1 cellular context compared by ENCODE assay signal in the genomic region with DNA sequence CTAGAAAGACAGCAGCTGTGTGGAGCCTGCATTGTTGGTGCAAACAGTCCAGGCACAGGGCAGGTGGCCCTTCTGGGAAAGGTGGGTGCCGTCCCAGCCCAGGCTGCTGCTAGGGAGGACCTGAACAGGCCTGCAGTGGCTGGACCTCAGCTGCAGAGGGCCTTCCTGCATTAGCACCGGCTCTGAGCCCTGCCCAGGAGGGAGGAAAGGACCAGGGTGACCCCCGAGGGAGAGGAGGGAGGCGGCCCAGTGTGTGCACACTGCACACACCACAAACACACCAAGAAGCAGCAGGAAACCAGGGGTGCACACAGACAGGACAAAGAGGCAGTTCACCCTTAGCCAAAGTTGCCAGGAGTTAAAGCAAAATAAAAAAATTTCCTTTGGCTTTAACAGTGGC.
TF ChIP-seq lines count a peak whose summit lies in the region.

No MANE protein-coding gene starts in this region.

TF ChIP-seq in GM23338, 12 proteins besides CTCF, POLR2A, EP300 and RAD21:
- TF ChIP-seq, protein P1, sequence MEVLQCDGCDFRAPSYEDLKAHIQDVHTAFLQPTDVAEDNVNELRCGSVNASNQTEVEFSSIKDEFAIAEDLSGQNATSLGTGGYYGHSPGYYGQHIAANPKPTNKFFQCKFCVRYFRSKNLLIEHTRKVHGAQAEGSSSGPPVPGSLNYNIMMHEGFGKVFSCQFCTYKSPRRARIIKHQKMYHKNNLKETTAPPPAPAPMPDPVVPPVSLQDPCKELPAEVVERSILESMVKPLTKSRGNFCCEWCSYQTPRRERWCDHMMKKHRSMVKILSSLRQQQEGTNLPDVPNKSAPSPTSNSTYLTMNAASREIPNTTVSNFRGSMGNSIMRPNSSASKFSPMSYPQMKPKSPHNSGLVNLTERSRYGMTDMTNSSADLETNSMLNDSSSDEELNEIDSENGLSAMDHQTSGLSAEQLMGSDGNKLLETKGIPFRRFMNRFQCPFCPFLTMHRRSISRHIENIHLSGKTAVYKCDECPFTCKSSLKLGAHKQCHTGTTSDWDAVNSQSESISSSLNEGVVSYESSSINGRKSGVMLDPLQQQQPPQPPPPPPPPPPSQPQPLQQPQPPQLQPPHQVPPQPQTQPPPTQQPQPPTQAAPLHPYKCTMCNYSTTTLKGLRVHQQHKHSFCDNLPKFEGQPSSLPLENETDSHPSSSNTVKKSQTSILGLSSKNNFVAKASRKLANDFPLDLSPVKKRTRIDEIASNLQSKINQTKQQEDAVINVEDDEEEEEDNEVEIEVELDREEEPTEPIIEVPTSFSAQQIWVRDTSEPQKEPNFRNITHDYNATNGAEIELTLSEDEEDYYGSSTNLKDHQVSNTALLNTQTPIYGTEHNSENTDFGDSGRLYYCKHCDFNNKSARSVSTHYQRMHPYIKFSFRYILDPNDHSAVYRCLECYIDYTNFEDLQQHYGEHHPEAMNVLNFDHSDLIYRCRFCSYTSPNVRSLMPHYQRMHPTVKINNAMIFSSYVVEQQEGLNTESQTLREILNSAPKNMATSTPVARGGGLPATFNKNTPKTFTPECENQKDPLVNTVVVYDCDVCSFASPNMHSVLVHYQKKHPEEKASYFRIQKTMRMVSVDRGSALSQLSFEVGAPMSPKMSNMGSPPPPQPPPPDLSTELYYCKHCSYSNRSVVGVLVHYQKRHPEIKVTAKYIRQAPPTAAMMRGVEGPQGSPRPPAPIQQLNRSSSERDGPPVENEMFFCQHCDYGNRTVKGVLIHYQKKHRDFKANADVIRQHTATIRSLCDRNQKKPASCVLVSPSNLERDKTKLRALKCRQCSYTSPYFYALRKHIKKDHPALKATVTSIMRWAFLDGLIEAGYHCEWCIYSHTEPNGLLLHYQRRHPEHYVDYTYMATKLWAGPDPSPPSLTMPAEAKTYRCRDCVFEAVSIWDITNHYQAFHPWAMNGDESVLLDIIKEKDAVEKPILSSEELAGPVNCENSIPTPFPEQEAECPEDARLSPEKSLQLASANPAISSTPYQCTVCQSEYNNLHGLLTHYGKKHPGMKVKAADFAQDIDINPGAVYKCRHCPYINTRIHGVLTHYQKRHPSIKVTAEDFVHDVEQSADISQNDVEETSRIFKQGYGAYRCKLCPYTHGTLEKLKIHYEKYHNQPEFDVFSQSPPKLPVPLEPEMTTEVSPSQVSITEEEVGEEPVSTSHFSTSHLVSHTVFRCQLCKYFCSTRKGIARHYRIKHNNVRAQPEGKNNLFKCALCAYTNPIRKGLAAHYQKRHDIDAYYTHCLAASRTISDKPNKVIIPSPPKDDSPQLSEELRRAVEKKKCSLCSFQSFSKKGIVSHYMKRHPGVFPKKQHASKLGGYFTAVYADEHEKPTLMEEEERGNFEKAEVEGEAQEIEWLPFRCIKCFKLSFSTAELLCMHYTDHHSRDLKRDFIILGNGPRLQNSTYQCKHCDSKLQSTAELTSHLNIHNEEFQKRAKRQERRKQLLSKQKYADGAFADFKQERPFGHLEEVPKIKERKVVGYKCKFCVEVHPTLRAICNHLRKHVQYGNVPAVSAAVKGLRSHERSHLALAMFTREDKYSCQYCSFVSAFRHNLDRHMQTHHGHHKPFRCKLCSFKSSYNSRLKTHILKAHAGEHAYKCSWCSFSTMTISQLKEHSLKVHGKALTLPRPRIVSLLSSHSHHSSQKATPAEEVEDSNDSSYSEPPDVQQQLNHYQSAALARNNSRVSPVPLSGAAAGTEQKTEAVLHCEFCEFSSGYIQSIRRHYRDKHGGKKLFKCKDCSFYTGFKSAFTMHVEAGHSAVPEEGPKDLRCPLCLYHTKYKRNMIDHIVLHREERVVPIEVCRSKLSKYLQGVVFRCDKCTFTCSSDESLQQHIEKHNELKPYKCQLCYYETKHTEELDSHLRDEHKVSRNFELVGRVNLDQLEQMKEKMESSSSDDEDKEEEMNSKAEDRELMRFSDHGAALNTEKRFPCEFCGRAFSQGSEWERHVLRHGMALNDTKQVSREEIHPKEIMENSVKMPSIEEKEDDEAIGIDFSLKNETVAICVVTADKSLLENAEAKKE (CRISPR knock-in tag; IDR thresholded peaks at IDR 0.05) = no peak
- TF ChIP-seq CREB1 (CRISPR knock-in tag; IDR thresholded peaks at IDR 0.05; ENCODE audit: low read depth) (no peak), NANOG (IDR thresholded peaks at IDR 0.05; ENCODE audit: borderline replicate concordance) (no peak), POLR2AphosphoS5 (IDR thresholded peaks at IDR 0.05; ENCODE audit: low read depth) (no peak)
